In genomic region chr4:151418385-151418784, GRCh38 we compare ENCODE assay signal across 10 cellular contexts. TPM values are rescaled to one million over a fixed set of nuclear protein-coding genes. Genes with fewer than 3 reads are reported as not detected.
DNase-seq lines count a peak whose midpoint lies in the region; ATAC-seq, FAIRE-seq and TF ChIP-seq lines count a peak whose summit lies in the region.
"Had no signal": no experiment of that assay in that cellular context is flagged by ENCODE, and none has a peak within 500 bp of the region (broad histone marks: within the 10 kb centered on the region; RNA-seq: fewer than 3 reads in every experiment).

No MANE protein-coding gene starts in this region.

- dilution Hi-C loops in keratinocyte (cut with MboI; ENCODE audit: extremely low pct_ligation_motif_present, low sequenced_read_pairs), result no loop called here

- H3K36me3 ChIP-seq in keratinocyte (ENCODE audit: control insufficient read depth in 2 of 2, extremely low read depth in 1 of 2, insufficient read depth in 2 of 2, low read length in 2 of 2), result no peaks in the 10 kb centered on the region
- H3K36me3 ChIP-seq in upper lobe of right lung, result no peaks in the 10 kb centered on the region
- H3K36me3 ChIP-seq: spleen had no signal

- peak overlapping the region; percentile 63 for H3K4me2 ChIP-seq in keratinocyte (ENCODE audit: control insufficient read depth, extremely low read depth, insufficient read depth, low read depth, low read length)

- H3K27me3 ChIP-seq in keratinocyte (ENCODE audit: control insufficient read depth, extremely low read depth, insufficient read depth, low read length) (no peaks in the 10 kb centered on the region), upper lobe of right lung (no peaks in the 10 kb centered on the region)

- no peaks in the 10 kb centered on the region for H3K9me1 ChIP-seq in keratinocyte (ENCODE audit: control insufficient read depth, extremely low read depth, insufficient read depth, low read length)

- peak; percentile 23 for DNase-seq in HK-2 (ENCODE audit: unreplicated experiment)
- DNase-seq in amniotic stem cell (lab: John Stamatoyannopoulos, UW), result peak; percentile 60
- no peak for DNase-seq in keratinocyte (ENCODE audit: low read depth, low spot score)
- DNase-seq in upper lobe of right lung, result no peak
- no peak for DNase-seq in NCI-H1048 (lab: John Stamatoyannopoulos, UW)
- DNase-seq in NCI-H345 (lab: John Stamatoyannopoulos, UW), result no peak
- no peak for DNase-seq in GM13977 (ENCODE audit: low spot score)
- DNase-seq: NCI-H1436, spleen had no signal

- H3K4me3 ChIP-seq in keratinocyte (ENCODE audit: control insufficient read depth in 2 of 3, extremely low read depth in 1 of 3, insufficient read depth in 2 of 3, low read depth in 1 of 3, low read length in 3 of 3), result no peak overlapping the region
- no peak overlapping the region for H3K4me3 ChIP-seq in upper lobe of right lung
- H3K4me3 ChIP-seq: spleen had no signal

- ATAC-seq in upper lobe of right lung, result peak; percentile 54
- ATAC-seq: left lobe of liver had no signal

- H3K27ac ChIP-seq in keratinocyte (ENCODE audit: control insufficient read depth, insufficient read depth, low read length) (peak overlapping the region; percentile 92), upper lobe of right lung (no peak overlapping the region)
- H3K27ac ChIP-seq: spleen had no signal

- no peaks in the 10 kb centered on the region for H4K20me1 ChIP-seq in keratinocyte (ENCODE audit: control insufficient read depth, extremely low read depth, insufficient read depth, low read length)

- H3K9ac ChIP-seq in keratinocyte (ENCODE audit: control insufficient read depth, extremely low read depth, insufficient read depth, low read length), result peak overlapping the region; percentile 47

- H3K9me3 ChIP-seq in keratinocyte (ENCODE audit: control insufficient read depth, low read depth, low read length), result no peaks in the 10 kb centered on the region
- no peaks in the 10 kb centered on the region for H3K9me3 ChIP-seq in upper lobe of right lung
- H3K9me3 ChIP-seq: spleen had no signal

- H3K4me1 ChIP-seq in keratinocyte (ENCODE audit: control insufficient read depth, extremely low read depth, insufficient read depth, low read length) (peaks cover 52% of the 10 kb centered on the region), upper lobe of right lung (no peaks in the 10 kb centered on the region)
- H3K4me1 ChIP-seq: spleen had no signal

- peaks cover 44% of the 10 kb centered on the region for H3K79me2 ChIP-seq in keratinocyte (ENCODE audit: control insufficient read depth, insufficient read depth, low read length)

- intact Hi-C loops in upper lobe of right lung (cut with DNase I), result no loop called here

- no peak for TF ChIP-seq CTCF in keratinocyte (optimal IDR thresholded peaks at IDR 0.05 in 1 of 3, IDR thresholded peaks at IDR 0.05 in 1 of 3, conservative IDR thresholded peaks at IDR 0.05 in 1 of 3; ENCODE audit: extremely low read depth in 1 of 3, insufficient read depth in 2 of 3, low read length in 3 of 3)
- TF ChIP-seq CTCF in upper lobe of right lung (IDR thresholded peaks at IDR 0.05), result no peak
- TF ChIP-seq CTCF in GM13977 (IDR thresholded peaks at IDR 0.05; ENCODE audit: extremely low read depth, insufficient read depth, missing control alignments), result no peak

- peak; percentile 97 for FAIRE-seq in keratinocyte (lab: Jason Lieb, UNC)

- no peak overlapping the region for H2AFZ ChIP-seq in keratinocyte (ENCODE audit: control insufficient read depth, low read length)

- in situ Hi-C loops in GM13977 (cut with MboI; ENCODE audit: low pct_unique_long_range_greater_than_20kb, low sequenced_read_pairs, unreplicated experiment), result no loop called here

RNA-seq across cellular contexts. Expression of gene FHIP1A, which starts 9.4 kb away (rescaled TPM):
- polyA plus RNA-seq in keratinocyte, result 13.4 to 16.0 TPM (median 15.1 TPM) in 3 replicates
- 16.3 TPM for polyA plus RNA-seq in keratinocyte (2011; ENCODE audit: low read depth)
- 10.0 and 13.7 TPM in 2 replicates for polyA plus RNA-seq in keratinocyte (2011; cell fraction: cytosol; rRNA removed)
- polyA plus RNA-seq in keratinocyte (2011; cell fraction: nucleus; rRNA removed), result 36.3 and 37.3 TPM in 2 replicates
- polyA plus RNA-seq in keratinocyte (2012; ENCODE audit: low replicate concordance), result 8.6 and 16.9 TPM in 2 replicates
- polyA minus RNA-seq in keratinocyte, result 33.7 to 58.6 TPM (median 53.1 TPM) in 3 replicates
- 27.2 TPM for polyA minus RNA-seq in keratinocyte (2011; cell fraction: cytosol; rRNA and poly(A)+ RNA removed)
- polyA minus RNA-seq in keratinocyte (2011; cell fraction: nucleus; rRNA and poly(A)+ RNA removed), result 90.6 and 123 TPM in 2 replicates
- 18.4 TPM for total RNA-seq in upper lobe of right lung

Comparison
In these comparisons a context has a peak if more than half of its experiments do, and no peak if none do; other contexts are left out.
1. DNase-seq: peak in HK-2 (single experiment) and amniotic stem cell (single experiment); none in keratinocyte (single experiment), upper lobe of right lung (single experiment), NCI-H1048 (single experiment), NCI-H345 (single experiment) and GM13977 (single experiment).